In the genomic region with DNA sequence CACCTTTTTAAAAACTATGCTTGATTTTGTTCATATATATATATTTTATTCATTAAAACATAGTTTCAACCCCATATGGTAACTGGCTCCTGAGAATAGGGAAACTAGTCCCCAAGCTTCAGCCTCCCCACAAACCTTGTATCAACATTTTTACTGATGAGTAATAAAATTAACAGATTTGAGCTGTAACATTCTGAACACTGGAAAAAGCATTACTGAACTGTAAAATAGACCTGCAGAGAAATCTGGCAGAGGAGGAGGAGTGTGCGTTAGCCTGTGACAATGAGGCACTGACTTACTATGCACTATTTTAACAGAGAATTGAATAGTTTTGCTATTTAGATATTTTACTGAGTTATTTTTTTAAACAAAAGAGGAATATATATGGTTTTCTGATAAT, we compare ENCODE assay signal across 26 cellular contexts. TPM values are rescaled to one million over a fixed set of nuclear protein-coding genes. Genes with fewer than 3 reads are reported as not detected.
DNase-seq lines count a peak whose midpoint lies in the region; ATAC-seq and TF ChIP-seq lines count a peak whose summit lies in the region.
"Had no signal": no experiment of that assay in that cellular context is flagged by ENCODE, and none has a peak within 500 bp of the region (broad histone marks: within the 10 kb centered on the region; RNA-seq: fewer than 3 reads in every experiment).

No MANE protein-coding gene starts in this region.

- no peaks in the 10 kb centered on the region for H3K36me3 Mint-ChIP-seq in chondrocyte (ENCODE audit: low read depth)
- no peaks in the 10 kb centered on the region for H3K36me3 Mint-ChIP-seq in activated T-helper 1 cell treated with anti-CD3 and anti-CD28 coated beads, Interleukin-12 subunit alpha, Interleukin-12 subunit beta, Interleukin-2, Interleukin-4 antibody, amounts not matched to agents 30 ng/mL and 10 ng/mL and 1 ng/mL, durations not matched to agents 14 hours and 24 hours and 36 hours (ENCODE audit: low read depth)
- H3K36me3 Mint-ChIP-seq: activated naive CD4-positive, alpha-beta T cell treated with anti-CD3 and anti-CD28 coated beads, Interleukin-2, amount 10 ng/mL, durations not matched to agents 7 days and 5 days; IgD-negative memory B cell had no signal

- H3K4me1 Mint-ChIP-seq in chondrocyte (ENCODE audit: low read depth): peaks cover 85% of the 10 kb centered on the region
- H3K4me1 Mint-ChIP-seq in activated T-helper 1 cell treated with anti-CD3 and anti-CD28 coated beads, Interleukin-12 subunit alpha, Interleukin-12 subunit beta, Interleukin-2, Interleukin-4 antibody, amounts not matched to agents 30 ng/mL and 10 ng/mL and 1 ng/mL, durations not matched to agents 14 hours and 24 hours and 36 hours (ENCODE audit: low read depth): peaks cover 39% of the 10 kb centered on the region

- H3K27ac Mint-ChIP-seq in chondrocyte (ENCODE audit: unreplicated experiment): peak overlapping the region; percentile 62
- no peak overlapping the region for H3K27ac Mint-ChIP-seq in activated T-helper 1 cell treated with anti-CD3 and anti-CD28 coated beads, Interleukin-12 subunit alpha, Interleukin-12 subunit beta, Interleukin-2, Interleukin-4 antibody, amounts not matched to agents 30 ng/mL and 10 ng/mL and 1 ng/mL, durations not matched to agents 14 hours and 24 hours and 36 hours
- H3K27ac Mint-ChIP-seq: activated CD4-positive, alpha-beta T cell treated with anti-CD3 and anti-CD28 coated beads, Interleukin-2, amount 10 ng/mL, durations not matched to agents 7 days and 5 days; activated CD8-positive, alpha-beta memory T cell treated with anti-CD3 and anti-CD28 coated beads, Interleukin-2, amount 10 ng/mL, durations not matched to agents 7 days and 5 days; activated naive CD4-positive, alpha-beta T cell treated with anti-CD3 and anti-CD28 coated beads, Interleukin-2, amount 10 ng/mL, durations not matched to agents 7 days and 5 days; activated T-cell treated with anti-CD3 and anti-CD28 coated beads, Interleukin-2, amount 50 U/mL, for 72 hours; effector memory CD8-positive, alpha-beta T cell; memory B cell; T-helper 2 cell treated with Interferon-gamma antibody and Interleukin-4, amounts not matched to agents 5 μg/mL and 100 μg/mL, for 36 hours had no signal

- in situ Hi-C loops in Caki2 (cut with HindIII; ENCODE audit: low pct_unique_long_range_greater_than_20kb, low sequenced_read_pairs): no loop called here

- H3K4me3 Mint-ChIP-seq in chondrocyte (ENCODE audit: unreplicated experiment): no peak overlapping the region
- no peak overlapping the region for H3K4me3 Mint-ChIP-seq in activated T-helper 1 cell treated with anti-CD3 and anti-CD28 coated beads, Interleukin-12 subunit alpha, Interleukin-12 subunit beta, Interleukin-2, Interleukin-4 antibody, amounts not matched to agents 30 ng/mL and 10 ng/mL and 1 ng/mL, durations not matched to agents 14 hours and 24 hours and 36 hours
- H3K4me3 Mint-ChIP-seq: activated CD4-positive, alpha-beta T cell treated with anti-CD3 and anti-CD28 coated beads, Interleukin-2, amount 10 ng/mL, durations not matched to agents 7 days and 5 days; activated CD8-positive, alpha-beta memory T cell treated with anti-CD3 and anti-CD28 coated beads, Interleukin-2, amount 10 ng/mL, durations not matched to agents 7 days and 5 days; activated naive CD4-positive, alpha-beta T cell treated with anti-CD3 and anti-CD28 coated beads, Interleukin-2, amount 10 ng/mL, durations not matched to agents 7 days and 5 days; activated T-cell treated with anti-CD3 and anti-CD28 coated beads, Interleukin-2, amount 50 U/mL, for 72 hours; effector memory CD8-positive, alpha-beta T cell; memory B cell; T-helper 2 cell treated with Interferon-gamma antibody and Interleukin-4, amounts not matched to agents 5 μg/mL and 100 μg/mL, for 36 hours had no signal

- intact Hi-C loops in activated T-helper 1 cell treated with anti-CD3 and anti-CD28 coated beads, Interleukin-12 subunit alpha, Interleukin-12 subunit beta, Interleukin-2, Interleukin-4 antibody, amounts not matched to agents 30 ng/mL and 10 ng/mL and 1 ng/mL, durations not matched to agents 14 hours and 24 hours and 36 hours (cut with micrococcal nuclease): no loop called here

- peak; percentile 44 for ATAC-seq in HG02610 (IDR thresholded peaks at IDR 0.05; ENCODE audit: unreplicated experiment)
- ATAC-seq: activated CD8-positive, alpha-beta memory T cell treated with anti-CD3 and anti-CD28 coated beads, Interleukin-2, amount 10 ng/mL, durations not matched to agents 7 days and 5 days; effector memory CD8-positive, alpha-beta T cell had no signal

- DNase-seq in Caki2 (ENCODE audit: low read depth) (peak; percentile 52), chondrocyte (ENCODE audit: low spot score) (no peak), renal cortical epithelial cell (ENCODE audit: low read depth) (peak; percentile 79), HT-29 (ENCODE audit: low spot score) (no peak)
- DNase-seq in activated CD4-positive, CD25-positive, alpha-beta regulatory T cell treated with anti-CD3 and anti-CD28 coated beads, Interleukin-2, amount 50 U/mL, for 72 hours: no peak
- no peak for DNase-seq in activated T-helper 1 cell treated with anti-CD3 and anti-CD28 coated beads, Interleukin-12 subunit alpha, Interleukin-12 subunit beta, Interleukin-2, Interleukin-4 antibody, amounts not matched to agents 30 ng/mL and 10 ng/mL and 1 ng/mL, durations not matched to agents 14 hours and 24 hours and 36 hours (ENCODE audit: low spot score)
- DNase-seq: activated CD4-positive, alpha-beta T cell treated with anti-CD3 and anti-CD28 coated beads, Interleukin-2, amount 10 ng/mL, durations not matched to agents 7 days and 5 days; activated CD8-positive, alpha-beta memory T cell treated with anti-CD3 and anti-CD28 coated beads, Interleukin-2, amount 10 ng/mL, durations not matched to agents 7 days and 5 days; activated naive CD4-positive, alpha-beta T cell treated with anti-CD3 and anti-CD28 coated beads, Interleukin-2, amount 10 ng/mL, durations not matched to agents 7 days and 5 days; activated T-cell treated with anti-CD3 and anti-CD28 coated beads, Interleukin-2, amount 50 U/mL, for 72 hours; cortex of kidney; effector memory CD8-positive, alpha-beta T cell; H7; left cardiac atrium; NCI-H1048; NCI-H1694 treated with DMSO at 0.1 percent for 48 hours; NCI-H526; NK-92 treated with Interleukin-12 subunit alpha and Interleukin-12 subunit beta, amount 100 ng/mL, for 24 hours; PC-9; psoas muscle; SHP77; trophoblast cell had no signal

- TF ChIP-seq CTCF in chondrocyte (IDR thresholded peaks at IDR 0.05): no peak

- H3K9me3 Mint-ChIP-seq in chondrocyte (ENCODE audit: low read depth): no peaks in the 10 kb centered on the region
- H3K9me3 Mint-ChIP-seq in activated T-helper 1 cell treated with anti-CD3 and anti-CD28 coated beads, Interleukin-12 subunit alpha, Interleukin-12 subunit beta, Interleukin-2, Interleukin-4 antibody, amounts not matched to agents 30 ng/mL and 10 ng/mL and 1 ng/mL, durations not matched to agents 14 hours and 24 hours and 36 hours: no peaks in the 10 kb centered on the region
- H3K9me3 Mint-ChIP-seq: activated CD4-positive, alpha-beta T cell treated with anti-CD3 and anti-CD28 coated beads, Interleukin-2, amount 10 ng/mL, durations not matched to agents 7 days and 5 days; activated naive CD4-positive, alpha-beta T cell treated with anti-CD3 and anti-CD28 coated beads, Interleukin-2, amount 10 ng/mL, durations not matched to agents 7 days and 5 days; activated T-cell treated with anti-CD3 and anti-CD28 coated beads, Interleukin-2, amount 50 U/mL, for 72 hours; effector memory CD8-positive, alpha-beta T cell; IgD-negative memory B cell; memory B cell; T-helper 2 cell treated with Interferon-gamma antibody and Interleukin-4, amounts not matched to agents 5 μg/mL and 100 μg/mL, for 36 hours had no signal

- H3K27me3 Mint-ChIP-seq in chondrocyte (ENCODE audit: low read depth): no peaks in the 10 kb centered on the region
- H3K27me3 Mint-ChIP-seq in activated T-helper 1 cell treated with anti-CD3 and anti-CD28 coated beads, Interleukin-12 subunit alpha, Interleukin-12 subunit beta, Interleukin-2, Interleukin-4 antibody, amounts not matched to agents 30 ng/mL and 10 ng/mL and 1 ng/mL, durations not matched to agents 14 hours and 24 hours and 36 hours (ENCODE audit: insufficient read depth): no peaks in the 10 kb centered on the region
- H3K27me3 Mint-ChIP-seq: activated CD4-positive, alpha-beta T cell treated with anti-CD3 and anti-CD28 coated beads, Interleukin-2, amount 10 ng/mL, durations not matched to agents 7 days and 5 days; activated CD8-positive, alpha-beta memory T cell treated with anti-CD3 and anti-CD28 coated beads, Interleukin-2, amount 10 ng/mL, durations not matched to agents 7 days and 5 days; activated naive CD4-positive, alpha-beta T cell treated with anti-CD3 and anti-CD28 coated beads, Interleukin-2, amount 10 ng/mL, durations not matched to agents 7 days and 5 days; effector memory CD8-positive, alpha-beta T cell; IgD-negative memory B cell; memory B cell had no signal

RNA-seq across cellular contexts. Expression of gene FRS2, which starts 43.1 kb away (rescaled TPM):
- 24.9 and 34.0 TPM in 2 replicates for total RNA-seq in Caki2 (2014; rRNA removed; shearing (Covaris generic); ENCODE audit: low replicate concordance)
- total RNA-seq in chondrocyte (45.1 to 52.7 TPM (median 46.9 TPM) in 3 replicates), renal cortical epithelial cell (47.9 and 73.7 TPM in 2 replicates)
- 13.1 and 13.7 TPM in 2 replicates for total RNA-seq in activated T-helper 1 cell treated with anti-CD3 and anti-CD28 coated beads, Interleukin-12 subunit alpha, Interleukin-12 subunit beta, Interleukin-2, Interleukin-4 antibody, amounts not matched to agents 30 ng/mL and 10 ng/mL and 1 ng/mL, durations not matched to agents 14 hours and 24 hours and 36 hours
- 8.0 and 11.5 TPM in 2 replicates for total RNA-seq in HT-29 (2014; rRNA removed; shearing (Covaris generic))

Comparison
In these comparisons a context has a peak if more than half of its experiments do, and no peak if none do; other contexts are left out.
1. DNase-seq: peak in Caki2 (single experiment) and renal cortical epithelial cell (single experiment); none in chondrocyte (single experiment), activated CD4-positive, CD25-positive, alpha-beta regulatory T cell treated with anti-CD3 and anti-CD28 coated beads, Interleukin-2, amount 50 U/mL, for 72 hours (single experiment), activated T-helper 1 cell treated with anti-CD3 and anti-CD28 coated beads, Interleukin-12 subunit alpha, Interleukin-12 subunit beta, Interleukin-2, Interleukin-4 antibody, amounts not matched to agents 30 ng/mL and 10 ng/mL and 1 ng/mL, durations not matched to agents 14 hours and 24 hours and 36 hours (single experiment) and HT-29 (single experiment).